ENCODE assay signal across 16 cellular contexts in the genomic region with DNA sequence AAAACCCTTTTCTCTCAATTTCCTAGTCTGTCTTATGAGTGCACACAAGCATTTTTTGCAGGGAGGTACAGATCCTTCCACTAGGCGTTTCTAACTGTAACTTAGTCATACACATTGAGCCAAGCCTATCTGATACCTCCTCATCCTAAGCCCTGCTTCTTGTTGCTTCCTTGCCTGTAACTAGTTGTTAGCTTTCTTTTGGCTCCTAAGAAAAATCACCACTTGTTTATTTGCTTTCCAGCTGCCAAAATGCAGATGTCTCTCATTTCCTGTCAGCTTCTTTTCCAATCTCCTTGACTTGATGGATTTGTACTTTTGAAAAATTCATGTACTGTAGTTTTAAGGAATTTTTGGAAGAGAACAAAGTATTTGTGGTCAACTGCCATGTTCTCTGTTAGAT.
DNase-seq lines count a peak whose midpoint lies in the region; ATAC-seq and TF ChIP-seq lines count a peak whose summit lies in the region.
"Had no signal": no experiment of that assay in that cellular context is flagged by ENCODE, and none has a peak within 500 bp of the region (broad histone marks: within the 10 kb centered on the region; RNA-seq: fewer than 3 reads in every experiment).

No MANE protein-coding gene starts in this region.

- TF ChIP-seq POLR2A in uterus (IDR thresholded peaks at IDR 0.05) = no peak

- H3K4me1 Mint-ChIP-seq in CD4-positive, alpha-beta memory T cell = peaks cover 12 to 28% (median 19%) of the 10 kb centered on the region in 4 donors

- peak overlapping the region; percentile 2 for H3K9ac ChIP-seq in adipocyte (ENCODE audit: low read length)

- H3K4me1 ChIP-seq in right atrium auricular region = peaks cover 0 to 8% of the 10 kb centered on the region in 2 donors
- peaks cover 26% of the 10 kb centered on the region for H3K4me1 ChIP-seq in adipocyte (ENCODE audit: control insufficient read depth, insufficient read depth, low read length)
- H3K4me1 ChIP-seq in uterus = peaks cover 0 to 10% of the 10 kb centered on the region in 2 donors
- peaks cover 11% of the 10 kb centered on the region for H3K4me1 ChIP-seq in CD4-positive, alpha-beta memory T cell (ENCODE audit: insufficient read depth, low read length)

- intact Hi-C loops in left cardiac atrium (cut with DNase I) = no loop called here
- intact Hi-C loops in uterus (cut with DNase I; ENCODE audit: low total_unique reads) = no loop called here
- intact Hi-C loops in CD4-positive, alpha-beta memory T cell (cut with micrococcal nuclease) = no loop called here
- intact Hi-C loops in sciatic nerve (cut with DNase I) = no loop called here

- H3K27ac Mint-ChIP-seq in CD4-positive, alpha-beta memory T cell = peak overlapping the region in 1 of 7 donors; percentile 49

- H3K27ac ChIP-seq in right atrium auricular region = peak overlapping the region in 1 of 2 donors; percentile 1
- H3K27ac ChIP-seq in uterus = peak overlapping the region; percentile 36 to 57
- no peak overlapping the region for H3K27ac ChIP-seq in CD4-positive, alpha-beta memory T cell (ENCODE audit: low read depth, low read length)

- DNase-seq in left cardiac atrium (no peak), right atrium auricular region (ENCODE audit: low spot score) (no peak), adipocyte (ENCODE audit: low read depth) (peak; percentile 75), fibroblast of peridontal ligament (ENCODE audit: extremely low read depth) (peak; percentile 76), uterus (no peak), amygdala (lab: John Stamatoyannopoulos, UW) (no peak), sciatic nerve (ENCODE audit: low spot score) (no peak)
- no peak for DNase-seq in CD4-positive, alpha-beta memory T cell
- DNase-seq: DMS153; Kasumi-1; NCI-H2081; NCI-H82; occipital lobe; SIG-M5; stimulated activated CD4-positive, alpha-beta T cell treated with anti-CD3 and anti-CD28 coated beads, Interleukin-15, amount 100 ng/mL, for 24 hours had no signal

- ATAC-seq in left cardiac atrium = peak; percentile 50 to 53
- no peak for ATAC-seq in sciatic nerve
- ATAC-seq: GM12878 had no signal

- H3K36me3 ChIP-seq in right atrium auricular region (peaks cover 8% of the 10 kb centered on the region), adipocyte (ENCODE audit: control insufficient read depth, insufficient read depth, low read length, severe bottlenecking) (no peaks in the 10 kb centered on the region), uterus (no peaks in the 10 kb centered on the region)
- H3K36me3 ChIP-seq in CD4-positive, alpha-beta memory T cell (ENCODE audit: insufficient read depth, low read length) = peaks cover 33% of the 10 kb centered on the region

- H3K27me3 ChIP-seq in right atrium auricular region (no peaks in the 10 kb centered on the region), adipocyte (replicated peaks; ENCODE audit: control insufficient read depth, insufficient read depth, low read length) (no peaks in the 10 kb centered on the region), uterus (no peaks in the 10 kb centered on the region)
- no peaks in the 10 kb centered on the region for H3K27me3 ChIP-seq in CD4-positive, alpha-beta memory T cell (ENCODE audit: insufficient read depth, low read length)

- no peak for TF ChIP-seq CTCF in right atrium auricular region (IDR thresholded peaks at IDR 0.05)
- no peak for TF ChIP-seq CTCF in uterus (IDR thresholded peaks at IDR 0.05)

- peaks cover 44 to 56% of the 10 kb centered on the region in 2 donors for H3K36me3 Mint-ChIP-seq in CD4-positive, alpha-beta memory T cell

- H3K4me3 Mint-ChIP-seq in CD4-positive, alpha-beta memory T cell = no peak overlapping the region

- H3K4me3 ChIP-seq in right atrium auricular region (no peak overlapping the region), adipocyte (ENCODE audit: low read length) (peak overlapping the region; percentile 16), uterus (no peak overlapping the region)
- no peak overlapping the region for H3K4me3 ChIP-seq in CD4-positive, alpha-beta memory T cell (ENCODE audit: low read length in 2 of 2)
- H3K4me3 ChIP-seq: GM12878 had no signal

- H3K9me3 ChIP-seq in right atrium auricular region (no peaks in the 10 kb centered on the region), adipocyte (ENCODE audit: control insufficient read depth, low read length) (no peaks in the 10 kb centered on the region), uterus (no peaks in the 10 kb centered on the region)
- no peaks in the 10 kb centered on the region for H3K9me3 ChIP-seq in CD4-positive, alpha-beta memory T cell (ENCODE audit: control insufficient read depth in 1 of 2, low read length in 2 of 2)

- POLR2A ChIA-PET in CD4-positive, alpha-beta memory T cell (lab: Charles Lee; ENCODE audit: partially characterized antibody) = interaction anchor here (0.7 kb wide), 1 partner anchor 8 kb away, joined by 3 read pairs; no protein-coding TSS in a partner anchor

- H3K9me3 Mint-ChIP-seq in CD4-positive, alpha-beta memory T cell = no peaks in the 10 kb centered on the region

- no peaks in the 10 kb centered on the region for H3K27me3 Mint-ChIP-seq in CD4-positive, alpha-beta memory T cell

- CTCF ChIA-PET in CD4-positive, alpha-beta memory T cell (lab: Charles Lee; ENCODE audit: partially characterized antibody) = interaction anchor here (1.3 to 3.4 kb wide), 4 partner anchors 9 to 19 kb away, joined by 3 to 18 read pairs (median 6); no protein-coding TSS in a partner anchor

Comparison
In these comparisons a context has a peak if more than half of its experiments do, and no peak if none do; other contexts are left out.
1. DNase-seq: peak in adipocyte (single experiment) and fibroblast of peridontal ligament (single experiment); none in left cardiac atrium (single experiment), right atrium auricular region (single experiment), uterus (0 of 2), amygdala (0 of 56), CD4-positive, alpha-beta memory T cell (0 of 5) and sciatic nerve (single experiment).